In the genomic region with DNA sequence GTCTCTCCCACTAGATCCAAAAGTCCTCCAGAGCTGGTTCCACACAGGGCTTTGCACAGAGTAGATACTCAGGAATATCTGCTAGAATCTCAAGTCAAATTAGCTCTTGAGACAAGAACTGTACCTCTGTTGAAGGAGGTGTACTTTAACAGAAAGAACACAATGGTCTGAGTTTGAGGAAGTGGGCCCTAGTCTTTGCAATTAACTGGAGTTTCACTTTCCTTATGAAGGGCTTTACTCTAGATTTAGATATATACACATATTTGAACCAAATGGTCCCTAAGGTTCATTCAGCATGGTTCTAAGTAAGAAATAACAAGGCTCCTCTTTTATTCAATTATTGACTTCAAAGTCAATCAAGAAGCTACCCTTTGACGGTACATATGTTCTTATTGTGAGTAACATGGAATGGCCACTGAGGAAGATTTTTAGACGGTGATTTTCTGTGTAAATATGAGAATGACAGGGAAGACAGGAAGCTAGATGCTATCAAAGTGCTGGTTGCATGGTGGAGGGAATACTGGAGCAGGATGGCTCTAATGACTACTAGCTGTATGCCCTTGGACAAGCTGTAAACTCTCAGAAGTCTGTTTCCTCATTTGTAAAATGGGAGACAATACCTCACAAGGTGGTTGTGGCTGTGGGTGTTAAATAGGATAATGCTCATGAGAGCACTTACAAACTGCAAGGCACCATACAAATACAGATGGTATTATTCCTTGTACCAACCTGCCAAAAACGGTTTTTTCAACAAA, we compare ENCODE assay signal across 1 cellular context.
TF ChIP-seq lines count a peak whose summit lies in the region.

No MANE protein-coding gene starts in this region.

TF ChIP-seq in GM12878, 131 proteins besides CTCF, POLR2A, EP300 and RAD21 (continued from another document):
- TF ChIP-seq, protein P1, sequence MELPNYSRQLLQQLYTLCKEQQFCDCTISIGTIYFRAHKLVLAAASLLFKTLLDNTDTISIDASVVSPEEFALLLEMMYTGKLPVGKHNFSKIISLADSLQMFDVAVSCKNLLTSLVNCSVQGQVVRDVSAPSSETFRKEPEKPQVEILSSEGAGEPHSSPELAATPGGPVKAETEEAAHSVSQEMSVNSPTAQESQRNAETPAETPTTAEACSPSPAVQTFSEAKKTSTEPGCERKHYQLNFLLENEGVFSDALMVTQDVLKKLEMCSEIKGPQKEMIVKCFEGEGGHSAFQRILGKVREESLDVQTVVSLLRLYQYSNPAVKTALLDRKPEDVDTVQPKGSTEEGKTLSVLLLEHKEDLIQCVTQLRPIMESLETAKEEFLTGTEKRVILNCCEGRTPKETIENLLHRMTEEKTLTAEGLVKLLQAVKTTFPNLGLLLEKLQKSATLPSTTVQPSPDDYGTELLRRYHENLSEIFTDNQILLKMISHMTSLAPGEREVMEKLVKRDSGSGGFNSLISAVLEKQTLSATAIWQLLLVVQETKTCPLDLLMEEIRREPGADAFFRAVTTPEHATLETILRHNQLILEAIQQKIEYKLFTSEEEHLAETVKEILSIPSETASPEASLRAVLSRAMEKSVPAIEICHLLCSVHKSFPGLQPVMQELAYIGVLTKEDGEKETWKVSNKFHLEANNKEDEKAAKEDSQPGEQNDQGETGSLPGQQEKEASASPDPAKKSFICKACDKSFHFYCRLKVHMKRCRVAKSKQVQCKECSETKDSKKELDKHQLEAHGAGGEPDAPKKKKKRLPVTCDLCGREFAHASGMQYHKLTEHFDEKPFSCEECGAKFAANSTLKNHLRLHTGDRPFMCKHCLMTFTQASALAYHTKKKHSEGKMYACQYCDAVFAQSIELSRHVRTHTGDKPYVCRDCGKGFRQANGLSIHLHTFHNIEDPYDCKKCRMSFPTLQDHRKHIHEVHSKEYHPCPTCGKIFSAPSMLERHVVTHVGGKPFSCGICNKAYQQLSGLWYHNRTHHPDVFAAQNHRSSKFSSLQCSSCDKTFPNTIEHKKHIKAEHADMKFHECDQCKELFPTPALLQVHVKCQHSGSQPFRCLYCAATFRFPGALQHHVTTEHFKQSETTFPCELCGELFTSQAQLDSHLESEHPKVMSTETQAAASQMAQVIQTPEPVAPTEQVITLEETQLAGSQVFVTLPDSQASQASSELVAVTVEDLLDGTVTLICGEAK (IDR thresholded peaks at IDR 0.05; ENCODE audit: borderline replicate concordance) = no peak
- no peak for TF ChIP-seq SMC3 (IDR thresholded peaks at IDR 0.05; ENCODE audit: borderline replicate concordance, low read length)
- no peak for TF ChIP-seq NFXL1 (IDR thresholded peaks at IDR 0.05; ENCODE audit: borderline replicate concordance)
- TF ChIP-seq, protein P2, sequence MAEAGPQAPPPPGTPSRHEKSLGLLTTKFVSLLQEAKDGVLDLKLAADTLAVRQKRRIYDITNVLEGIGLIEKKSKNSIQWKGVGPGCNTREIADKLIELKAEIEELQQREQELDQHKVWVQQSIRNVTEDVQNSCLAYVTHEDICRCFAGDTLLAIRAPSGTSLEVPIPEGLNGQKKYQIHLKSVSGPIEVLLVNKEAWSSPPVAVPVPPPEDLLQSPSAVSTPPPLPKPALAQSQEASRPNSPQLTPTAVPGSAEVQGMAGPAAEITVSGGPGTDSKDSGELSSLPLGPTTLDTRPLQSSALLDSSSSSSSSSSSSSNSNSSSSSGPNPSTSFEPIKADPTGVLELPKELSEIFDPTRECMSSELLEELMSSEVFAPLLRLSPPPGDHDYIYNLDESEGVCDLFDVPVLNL (IDR thresholded peaks at IDR 0.05; ENCODE audit: low read depth, low read length) = no peak
- no peak for TF ChIP-seq MYB (IDR thresholded peaks at IDR 0.05; ENCODE audit: borderline replicate concordance, low read depth, low read length)
- TF ChIP-seq CBFB (IDR thresholded peaks at IDR 0.05; ENCODE audit: low read depth) = no peak
- TF ChIP-seq CBX3 (IDR thresholded peaks at IDR 0.05; ENCODE audit: borderline replicate concordance, low read depth) = no peak
- TF ChIP-seq, protein P3, sequence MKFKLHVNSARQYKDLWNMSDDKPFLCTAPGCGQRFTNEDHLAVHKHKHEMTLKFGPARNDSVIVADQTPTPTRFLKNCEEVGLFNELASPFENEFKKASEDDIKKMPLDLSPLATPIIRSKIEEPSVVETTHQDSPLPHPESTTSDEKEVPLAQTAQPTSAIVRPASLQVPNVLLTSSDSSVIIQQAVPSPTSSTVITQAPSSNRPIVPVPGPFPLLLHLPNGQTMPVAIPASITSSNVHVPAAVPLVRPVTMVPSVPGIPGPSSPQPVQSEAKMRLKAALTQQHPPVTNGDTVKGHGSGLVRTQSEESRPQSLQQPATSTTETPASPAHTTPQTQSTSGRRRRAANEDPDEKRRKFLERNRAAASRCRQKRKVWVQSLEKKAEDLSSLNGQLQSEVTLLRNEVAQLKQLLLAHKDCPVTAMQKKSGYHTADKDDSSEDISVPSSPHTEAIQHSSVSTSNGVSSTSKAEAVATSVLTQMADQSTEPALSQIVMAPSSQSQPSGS (IDR thresholded peaks at IDR 0.05; ENCODE audit: low read length) = peak; percentile 95
- no peak for TF ChIP-seq STAT3 (IDR thresholded peaks at IDR 0.05; ENCODE audit: low read depth, low read length)
- TF ChIP-seq ESRRA (IDR thresholded peaks at IDR 0.05; ENCODE audit: low read length) = no peak
- TF ChIP-seq BMI1 (IDR thresholded peaks at IDR 0.05; ENCODE audit: borderline replicate concordance) = peak; percentile 89
- TF ChIP-seq RCOR1 (conservative IDR thresholded peaks at IDR 0.05; ENCODE audit: low read depth, low read length) = peak; percentile 93; the same call in 1 of the 2 replicates
- TF ChIP-seq HCFC1 (IDR thresholded peaks at IDR 0.05; ENCODE audit: low read length) = no peak
- TF ChIP-seq PAX8 (IDR thresholded peaks at IDR 0.05) = no peak; the same call in none of the 2 replicates
- TF ChIP-seq CBX5 (IDR thresholded peaks at IDR 0.05; ENCODE audit: low read depth) = 0 out of 2 replicates have a peak, but pooled peaks have one; percentile 49
- TF ChIP-seq SREBF2 (IDR thresholded peaks at IDR 0.05; ENCODE audit: low read length) = no peak
